Comparison of ENCODE assay signal across 8 cellular contexts in genomic region chr12:6867407-6868210, GRCh38. TPM values are rescaled to one million over a fixed set of nuclear protein-coding genes. Genes with fewer than 3 reads are reported as not detected.
A peak's percentile ranks its signal among the peaks of the same experiment; 100 is the strongest.
DNase-seq lines count a peak whose midpoint lies in the region; ATAC-seq, FAIRE-seq and TF ChIP-seq lines count a peak whose summit lies in the region.

Gene TPI1 (plus strand): TSS chr12:6867531. CDS start chr12:6867567, 36 bp downstream.

- peaks cover 96% of the 10 kb centered on the region for H3K36me3 Mint-ChIP-seq in dendritic cell treated with granulocyte-macrophage colony-stimulating factor and Interleukin-4, amounts not matched to agents 40 ng/mL and 50 ng/mL, for 4 days (ENCODE audit: low read depth)

- ATAC-seq in A549 (peak; percentile 45 to 71), HG03064 (IDR thresholded peaks at IDR 0.05; ENCODE audit: low read depth, unreplicated experiment) (peak; percentile 46), left lung (peak; percentile 83)

- CTCF ChIA-PET in A549 (lab: Yijun Ruan, JAX), result interaction anchor here (0.6 to 17.9 kb wide), 15 partner anchors 9 to 101 kb away, joined by 3 to 399 read pairs (median 24); partner anchors contain the start of genes ATN1, C12orf57, CDCA3 and ENO2

- H3K9me3 ChIP-seq in A549, result no peaks in the 10 kb centered on the region
- no peaks in the 10 kb centered on the region for H3K9me3 ChIP-seq in left lung

- peaks cover 57% of the 10 kb centered on the region for H3K4me1 Mint-ChIP-seq in dendritic cell treated with granulocyte-macrophage colony-stimulating factor and Interleukin-4, amounts not matched to agents 40 ng/mL and 50 ng/mL, for 4 days (ENCODE audit: low read depth)

- H3K27ac ChIP-seq in A549 (peak within 1 kb of the TSS; percentile 97 to 99), left lung (peak within 1 kb of the TSS; percentile 95 to 96)

- peak; percentile 77 to 85 for DNase-seq in A549 (ENCODE audit: low read depth in 1 of 2, low spot score in 1 of 2)
- DNase-seq in NCI-H345 treated with DMSO at 0.1 percent for 48 hours (lab: John Stamatoyannopoulos, UW; ENCODE audit: unreplicated experiment), result peak; percentile 41
- peak; percentile 73 for DNase-seq in activated CD4-positive, alpha-beta T cell treated with anti-CD3 and anti-CD28 coated beads, Interleukin-2, amount 50 U/mL, for 1 hour
- DNase-seq in left lung, result peak; percentile 91 to 97
- peak; percentile 71 for DNase-seq in stimulated activated CD4-positive, alpha-beta T cell treated with anti-CD3 and anti-CD28 coated beads, Interleukin-2, amount 100 ng/mL, for 4 hours (ENCODE audit: low read depth)

- intact Hi-C loops in dendritic cell treated with granulocyte-macrophage colony-stimulating factor and Interleukin-4, amounts not matched to agents 40 ng/mL and 50 ng/mL, for 4 days (cut with micrococcal nuclease), result loop anchor here (2.0 to 5.0 kb wide), 2 partner anchors 70 to 245 kb away; no protein-coding TSS in a partner anchor
- intact Hi-C loops in left lung (cut with DNase I), result no loop called here

- H3K27me3 Mint-ChIP-seq in dendritic cell treated with granulocyte-macrophage colony-stimulating factor and Interleukin-4, amounts not matched to agents 40 ng/mL and 50 ng/mL, for 4 days, result no peaks in the 10 kb centered on the region

- no peak for TF ChIP-seq EP300 in A549 (IDR thresholded peaks at IDR 0.05)

- 2% methylated on average over 41 of the region's 87 CpGs for WGBS in A549 (ENCODE audit: missing lambda C conversion rate)

- TF ChIP-seq CTCF in A549 (IDR thresholded peaks at IDR 0.05) (no peak), left lung (IDR thresholded peaks at IDR 0.05) (no peak)

- H3K36me3 ChIP-seq in left lung, result peaks cover 0 to 61% of the 10 kb centered on the region in 2 donors

- H3K4me2 ChIP-seq in A549, result peak within 1 kb of the TSS; percentile 100

- no peak for FAIRE-seq in A549 (lab: Jason Lieb, UNC)

- peak; percentile 99 for TF ChIP-seq POLR2A in A549 (IDR thresholded peaks at IDR 0.05; ENCODE audit: low read length)
- TF ChIP-seq POLR2A in GM18526 (IDR thresholded peaks at IDR 0.05; ENCODE audit: extremely low read depth, insufficient read length), result peak; percentile 99

- no peaks in the 10 kb centered on the region for H3K9me3 Mint-ChIP-seq in dendritic cell treated with granulocyte-macrophage colony-stimulating factor and Interleukin-4, amounts not matched to agents 40 ng/mL and 50 ng/mL, for 4 days

- TF ChIP-seq RAD21 in A549 (conservative IDR thresholded peaks at IDR 0.05 in 1 of 2, IDR thresholded peaks at IDR 0.05 in 1 of 2), result no peak

- H3K27me3 ChIP-seq in left lung, result no peaks in the 10 kb centered on the region

- H3K27ac Mint-ChIP-seq in dendritic cell treated with granulocyte-macrophage colony-stimulating factor and Interleukin-4, amounts not matched to agents 40 ng/mL and 50 ng/mL, for 4 days, result peak within 1 kb of the TSS; percentile 94

- H3K4me3 ChIP-seq in A549 (peak within 1 kb of the TSS; percentile 100), left lung (peak within 1 kb of the TSS; percentile 100)

- POLR2A ChIA-PET in A549 (lab: Yijun Ruan, JAX), result interaction anchor here (0.5 to 4.8 kb wide), 15 partner anchors 9 to 178 kb away, joined by 4 to 74 read pairs (median 8); partner anchors contain the start of genes C12orf57, CDCA3, MLF2 and PTMS

- H3K4me1 ChIP-seq in A549 (peaks cover 42% of the 10 kb centered on the region), left lung (peaks cover 31 to 50% of the 10 kb centered on the region in 2 donors)

- H3K4me3 Mint-ChIP-seq in dendritic cell treated with granulocyte-macrophage colony-stimulating factor and Interleukin-4, amounts not matched to agents 40 ng/mL and 50 ng/mL, for 4 days, result peak within 1 kb of the TSS; percentile 94

TF ChIP-seq in A549, 52 proteins besides CTCF, POLR2A, EP300 and RAD21:
- TF ChIP-seq, protein P1, sequence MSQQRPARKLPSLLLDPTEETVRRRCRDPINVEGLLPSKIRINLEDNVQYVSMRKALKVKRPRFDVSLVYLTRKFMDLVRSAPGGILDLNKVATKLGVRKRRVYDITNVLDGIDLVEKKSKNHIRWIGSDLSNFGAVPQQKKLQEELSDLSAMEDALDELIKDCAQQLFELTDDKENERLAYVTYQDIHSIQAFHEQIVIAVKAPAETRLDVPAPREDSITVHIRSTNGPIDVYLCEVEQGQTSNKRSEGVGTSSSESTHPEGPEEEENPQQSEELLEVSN (IDR thresholded peaks at IDR 0.05; ENCODE audit: borderline replicate concordance, low read depth), result peak; percentile 78
- TF ChIP-seq RFX5 (IDR thresholded peaks at IDR 0.05), result no peak
- TF ChIP-seq CHD2 (IDR thresholded peaks at IDR 0.05; ENCODE audit: low read length, partially characterized antibody), result no peak
- no peak for TF ChIP-seq NPAS2 (CRISPR knock-in tag; IDR thresholded peaks at IDR 0.05; ENCODE audit: borderline replicate concordance)
- TF ChIP-seq FOSL2 (IDR thresholded peaks at IDR 0.05), result no peak
- no peak for TF ChIP-seq FOSL2 (CRISPR knock-in tag; IDR thresholded peaks at IDR 0.05)
- TF ChIP-seq PBX3 (IDR thresholded peaks at IDR 0.05), result peak; percentile 64
- TF ChIP-seq ZNF302 (CRISPR knock-in tag; IDR thresholded peaks at IDR 0.05), result no peak
- 0 out of 2 replicates have a peak, but pooled peaks have one; percentile 6 for TF ChIP-seq RNF2 (IDR thresholded peaks at IDR 0.05; ENCODE audit: borderline replicate concordance, low read depth)
- TF ChIP-seq USF2 (IDR thresholded peaks at IDR 0.05), result no peak
- TF ChIP-seq FOSB (CRISPR knock-in tag; IDR thresholded peaks at IDR 0.05), result peak; percentile 24; the same call in 1 of the 2 replicates
- TF ChIP-seq PHF8 (IDR thresholded peaks at IDR 0.05; ENCODE audit: borderline replicate concordance, low read depth), result peak; percentile 98
- peak; percentile 98 to 99 for TF ChIP-seq JUN (IDR thresholded peaks at IDR 0.05)
- no peak for TF ChIP-seq KDM1A (IDR thresholded peaks at IDR 0.05; ENCODE audit: low read depth)
- no peak for TF ChIP-seq ZC3H11A (IDR thresholded peaks at IDR 0.05)
- TF ChIP-seq, protein P2, sequence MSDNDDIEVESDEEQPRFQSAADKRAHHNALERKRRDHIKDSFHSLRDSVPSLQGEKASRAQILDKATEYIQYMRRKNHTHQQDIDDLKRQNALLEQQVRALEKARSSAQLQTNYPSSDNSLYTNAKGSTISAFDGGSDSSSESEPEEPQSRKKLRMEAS (IDR thresholded peaks at IDR 0.05), result peak; percentile 74
- TF ChIP-seq, protein P3, sequence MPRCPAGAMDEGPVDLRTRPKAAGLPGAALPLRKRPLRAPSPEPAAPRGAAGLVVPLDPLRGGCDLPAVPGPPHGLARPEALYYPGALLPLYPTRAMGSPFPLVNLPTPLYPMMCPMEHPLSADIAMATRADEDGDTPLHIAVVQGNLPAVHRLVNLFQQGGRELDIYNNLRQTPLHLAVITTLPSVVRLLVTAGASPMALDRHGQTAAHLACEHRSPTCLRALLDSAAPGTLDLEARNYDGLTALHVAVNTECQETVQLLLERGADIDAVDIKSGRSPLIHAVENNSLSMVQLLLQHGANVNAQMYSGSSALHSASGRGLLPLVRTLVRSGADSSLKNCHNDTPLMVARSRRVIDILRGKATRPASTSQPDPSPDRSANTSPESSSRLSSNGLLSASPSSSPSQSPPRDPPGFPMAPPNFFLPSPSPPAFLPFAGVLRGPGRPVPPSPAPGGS (IDR thresholded peaks at IDR 0.05), result peak; percentile 99
TF ChIP-seq in A549: peak in this region for 8.

RNA-seq across cellular contexts. Expression of gene TPI1, which starts in this region (rescaled TPM):
- 1,913 and 2,511 TPM in 2 replicates for polyA plus RNA-seq in A549 (2011; rRNA removed)
- polyA plus RNA-seq in A549 (2012; cell fraction: cytosol; rRNA removed), result 2,740 and 2,946 TPM in 2 replicates
- polyA plus RNA-seq in A549 (2012; cell fraction: nucleus; rRNA removed), result 1,813 and 1,843 TPM in 2 replicates
- 1,221 to 1,293 TPM (median 1,253 TPM) in 3 replicates for polyA plus RNA-seq in A549 (2017; fragmentation: RNase III; extraction: RNeasy Plus Mini Kit Qiagen cat#74134 plus additional on column Dnase treatment)
- 2,693 and 3,241 TPM in 2 replicates for polyA minus RNA-seq in A549 (2011; rRNA and poly(A)+ RNA removed)
- total RNA-seq in left lung, result 100 to 1,000 TPM; 394 to 521 TPM

Comparison
In these comparisons a context has a peak if more than half of its experiments do, and no peak if none do; other contexts are left out.
1. Peak in every context shown above with its lines: DNase-seq, ATAC-seq, H3K4me3 ChIP-seq and H3K27ac ChIP-seq.
2. DNase-seq: peak in every context shown above with its lines; median percentile 94 in left lung; 81 in A549; 73 in activated CD4-positive, alpha-beta T cell treated with anti-CD3 and anti-CD28 coated beads, Interleukin-2, amount 50 U/mL, for 1 hour; 71 in stimulated activated CD4-positive, alpha-beta T cell treated with anti-CD3 and anti-CD28 coated beads, Interleukin-2, amount 100 ng/mL, for 4 hours; 41 in NCI-H345 treated with DMSO at 0.1 percent for 48 hours.